Comparison of ENCODE assay signal across 1 cellular context in the genomic region with DNA sequence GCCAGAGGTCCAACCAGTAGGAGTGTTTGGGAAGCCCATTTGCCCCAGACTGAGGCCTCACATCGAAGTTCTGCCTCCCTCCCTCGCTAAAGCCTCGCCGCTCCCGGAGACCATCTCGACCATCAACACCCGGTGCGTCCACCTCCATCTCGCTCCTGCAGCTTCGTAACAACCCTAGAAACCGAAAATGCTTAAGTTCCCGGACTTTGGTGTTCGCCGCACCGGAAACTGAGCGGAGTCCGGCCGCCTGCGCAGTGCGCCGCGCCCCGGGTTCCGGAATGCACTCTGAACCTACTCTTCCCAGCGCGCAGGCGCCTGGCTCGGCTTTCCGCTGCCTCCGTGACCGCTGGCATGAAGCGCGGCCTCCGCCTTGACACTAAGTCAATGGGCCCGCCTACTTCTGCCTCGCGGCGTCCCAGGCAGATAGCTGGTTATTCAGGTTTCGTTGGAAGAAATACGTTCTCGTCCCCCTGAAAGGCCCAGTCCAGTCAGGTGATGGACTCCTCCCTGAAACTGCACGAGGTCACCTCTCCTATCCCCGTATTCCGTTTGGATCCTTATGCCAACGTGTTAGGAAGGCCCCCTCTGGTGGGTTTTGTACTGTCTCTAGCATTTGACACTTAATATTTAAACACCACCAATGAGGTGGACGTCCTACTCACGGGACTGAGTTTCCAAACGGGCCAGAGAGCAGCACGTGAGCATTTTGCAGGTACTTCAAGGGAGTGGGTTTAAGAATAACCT.
TF ChIP-seq lines count a peak whose summit lies in the region.

No MANE protein-coding gene starts in this region.

TF ChIP-seq in K562, 482 proteins besides CTCF, POLR2A, EP300 and RAD21 (continued from another document and continues in another):
- TF ChIP-seq, protein P1, sequence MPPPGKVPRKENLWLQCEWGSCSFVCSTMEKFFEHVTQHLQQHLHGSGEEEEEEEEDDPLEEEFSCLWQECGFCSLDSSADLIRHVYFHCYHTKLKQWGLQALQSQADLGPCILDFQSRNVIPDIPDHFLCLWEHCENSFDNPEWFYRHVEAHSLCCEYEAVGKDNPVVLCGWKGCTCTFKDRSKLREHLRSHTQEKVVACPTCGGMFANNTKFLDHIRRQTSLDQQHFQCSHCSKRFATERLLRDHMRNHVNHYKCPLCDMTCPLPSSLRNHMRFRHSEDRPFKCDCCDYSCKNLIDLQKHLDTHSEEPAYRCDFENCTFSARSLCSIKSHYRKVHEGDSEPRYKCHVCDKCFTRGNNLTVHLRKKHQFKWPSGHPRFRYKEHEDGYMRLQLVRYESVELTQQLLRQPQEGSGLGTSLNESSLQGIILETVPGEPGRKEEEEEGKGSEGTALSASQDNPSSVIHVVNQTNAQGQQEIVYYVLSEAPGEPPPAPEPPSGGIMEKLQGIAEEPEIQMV (tag; conservative IDR thresholded peaks at IDR 0.05; ENCODE audit: low read depth): no peak
- TF ChIP-seq, protein P2, sequence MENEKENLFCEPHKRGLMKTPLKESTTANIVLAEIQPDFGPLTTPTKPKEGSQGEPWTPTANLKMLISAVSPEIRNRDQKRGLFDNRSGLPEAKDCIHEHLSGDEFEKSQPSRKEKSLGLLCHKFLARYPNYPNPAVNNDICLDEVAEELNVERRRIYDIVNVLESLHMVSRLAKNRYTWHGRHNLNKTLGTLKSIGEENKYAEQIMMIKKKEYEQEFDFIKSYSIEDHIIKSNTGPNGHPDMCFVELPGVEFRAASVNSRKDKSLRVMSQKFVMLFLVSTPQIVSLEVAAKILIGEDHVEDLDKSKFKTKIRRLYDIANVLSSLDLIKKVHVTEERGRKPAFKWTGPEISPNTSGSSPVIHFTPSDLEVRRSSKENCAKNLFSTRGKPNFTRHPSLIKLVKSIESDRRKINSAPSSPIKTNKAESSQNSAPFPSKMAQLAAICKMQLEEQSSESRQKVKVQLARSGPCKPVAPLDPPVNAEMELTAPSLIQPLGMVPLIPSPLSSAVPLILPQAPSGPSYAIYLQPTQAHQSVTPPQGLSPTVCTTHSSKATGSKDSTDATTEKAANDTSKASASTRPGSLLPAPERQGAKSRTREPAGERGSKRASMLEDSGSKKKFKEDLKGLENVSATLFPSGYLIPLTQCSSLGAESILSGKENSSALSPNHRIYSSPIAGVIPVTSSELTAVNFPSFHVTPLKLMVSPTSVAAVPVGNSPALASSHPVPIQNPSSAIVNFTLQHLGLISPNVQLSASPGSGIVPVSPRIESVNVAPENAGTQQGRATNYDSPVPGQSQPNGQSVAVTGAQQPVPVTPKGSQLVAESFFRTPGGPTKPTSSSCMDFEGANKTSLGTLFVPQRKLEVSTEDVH (IDR thresholded peaks at IDR 0.05; ENCODE audit: low read depth, partially characterized antibody): peak; percentile 32
- TF ChIP-seq ZNF561 (CRISPR knock-in tag; conservative IDR thresholded peaks at IDR 0.05) (no peak), MYC (IDR thresholded peaks at IDR 0.05; ENCODE audit: low read depth, low read length) (peak; percentile 34; the same call in 1 of the 2 replicates), MYC (CRISPR knock-in tag; IDR thresholded peaks at IDR 0.05; ENCODE audit: borderline replicate concordance, low read depth) (no peak), PPARD (CRISPR knock-in tag; IDR thresholded peaks at IDR 0.05) (no peak), BCOR (IDR thresholded peaks at IDR 0.05) (no peak), RBM14 (IDR thresholded peaks at IDR 0.05; ENCODE audit: borderline replicate concordance, insufficient read depth, low read depth, low read length) (no peak), FOS (IDR thresholded peaks at IDR 0.05; ENCODE audit: extremely low read depth, insufficient read length) (no peak), SIX5 (IDR thresholded peaks at IDR 0.05; ENCODE audit: borderline replicate concordance in 1 of 2, insufficient read depth in 1 of 2, low read depth in 1 of 2, low read length in 2 of 2) (no peak), RHOXF2B (CRISPR knock-in tag; conservative IDR thresholded peaks at IDR 0.05) (no peak), LARP7 (IDR thresholded peaks at IDR 0.05) (no peak), PURB (CRISPR knock-in tag; IDR thresholded peaks at IDR 0.05; ENCODE audit: low read depth) (no peak), RBM17 (IDR thresholded peaks at IDR 0.05; ENCODE audit: borderline replicate concordance, low read depth, low read length) (no peak), NFYB (IDR thresholded peaks at IDR 0.05; ENCODE audit: extremely low read depth, insufficient read length) (no peak), HLTF (IDR thresholded peaks at IDR 0.05) (no peak), HDAC8 (tag; IDR thresholded peaks at IDR 0.05) (no peak), ZNF778 (CRISPR knock-in tag; IDR thresholded peaks at IDR 0.05) (no peak), NCOA1 (IDR thresholded peaks at IDR 0.05; ENCODE audit: low read depth) (peak; percentile 90), DMBX1 (CRISPR knock-in tag; IDR thresholded peaks at IDR 0.05; ENCODE audit: borderline replicate concordance) (no peak), YY1 (IDR thresholded peaks at IDR 0.05; ENCODE audit: borderline replicate concordance in 1 of 3, control insufficient read depth in 1 of 3, extremely low read depth in 1 of 3, insufficient read depth in 3 of 3, insufficient read length in 1 of 3, insufficient replicate concordance in 2 of 3, low read depth in 1 of 3, low read length in 2 of 3) (peak in 1 of 3 experiments; percentile 14), ZNF75A (CRISPR knock-in tag; IDR thresholded peaks at IDR 0.05) (no peak), ZNF586 (CRISPR knock-in tag; conservative IDR thresholded peaks at IDR 0.05) (no peak), KLF13 (tag; IDR thresholded peaks at IDR 0.05; ENCODE audit: borderline replicate concordance, low read depth) (no peak), GTF2F1 (IDR thresholded peaks at IDR 0.05; ENCODE audit: low read depth, low read length) (no peak), ZNF134 (CRISPR knock-in tag; conservative IDR thresholded peaks at IDR 0.05) (no peak), TAF9B (IDR thresholded peaks at IDR 0.05; ENCODE audit: partially characterized antibody) (peak; percentile 61), PRMT5 (CRISPR knock-in tag; IDR thresholded peaks at IDR 0.05) (no peak), HEY1 (CRISPR knock-in tag; IDR thresholded peaks at IDR 0.05; ENCODE audit: borderline replicate concordance) (no peak), HOXB6 (CRISPR knock-in tag; IDR thresholded peaks at IDR 0.05; ENCODE audit: borderline replicate concordance) (no peak), ZNF589 (CRISPR knock-in tag; IDR thresholded peaks at IDR 0.05; ENCODE audit: low read depth) (no peak), ZNF445 (CRISPR knock-in tag; IDR thresholded peaks at IDR 0.05; ENCODE audit: low read depth) (no peak), ZNF644 (tag; IDR thresholded peaks at IDR 0.05; ENCODE audit: low read depth) (no peak), ELF2 (CRISPR knock-in tag; IDR thresholded peaks at IDR 0.05) (no peak)
- TF ChIP-seq, protein P3, sequence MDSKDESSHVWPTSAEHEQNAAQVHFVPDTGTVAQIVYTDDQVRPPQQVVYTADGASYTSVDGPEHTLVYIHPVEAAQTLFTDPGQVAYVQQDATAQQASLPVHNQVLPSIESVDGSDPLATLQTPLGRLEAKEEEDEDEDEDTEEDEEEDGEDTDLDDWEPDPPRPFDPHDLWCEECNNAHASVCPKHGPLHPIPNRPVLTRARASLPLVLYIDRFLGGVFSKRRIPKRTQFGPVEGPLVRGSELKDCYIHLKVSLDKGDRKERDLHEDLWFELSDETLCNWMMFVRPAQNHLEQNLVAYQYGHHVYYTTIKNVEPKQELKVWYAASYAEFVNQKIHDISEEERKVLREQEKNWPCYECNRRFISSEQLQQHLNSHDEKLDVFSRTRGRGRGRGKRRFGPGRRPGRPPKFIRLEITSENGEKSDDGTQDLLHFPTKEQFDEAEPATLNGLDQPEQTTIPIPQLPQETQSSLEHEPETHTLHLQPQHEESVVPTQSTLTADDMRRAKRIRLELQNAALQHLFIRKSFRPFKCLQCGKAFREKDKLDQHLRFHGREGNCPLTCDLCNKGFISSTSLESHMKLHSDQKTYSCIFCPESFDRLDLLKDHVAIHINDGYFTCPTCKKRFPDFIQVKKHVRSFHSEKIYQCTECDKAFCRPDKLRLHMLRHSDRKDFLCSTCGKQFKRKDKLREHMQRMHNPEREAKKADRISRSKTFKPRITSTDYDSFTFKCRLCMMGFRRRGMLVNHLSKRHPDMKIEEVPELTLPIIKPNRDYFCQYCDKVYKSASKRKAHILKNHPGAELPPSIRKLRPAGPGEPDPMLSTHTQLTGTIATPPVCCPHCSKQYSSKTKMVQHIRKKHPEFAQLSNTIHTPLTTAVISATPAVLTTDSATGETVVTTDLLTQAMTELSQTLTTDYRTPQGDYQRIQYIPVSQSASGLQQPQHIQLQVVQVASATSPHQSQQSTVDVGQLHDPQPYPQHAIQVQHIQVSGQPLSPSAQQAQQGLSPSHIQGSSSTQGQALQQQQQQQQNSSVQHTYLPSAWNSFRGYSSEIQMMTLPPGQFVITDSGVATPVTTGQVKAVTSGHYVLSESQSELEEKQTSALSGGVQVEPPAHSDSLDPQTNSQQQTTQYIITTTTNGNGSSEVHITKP (IDR thresholded peaks at IDR 0.05; ENCODE audit: partially characterized antibody): no peak
- TF ChIP-seq, protein P4, sequence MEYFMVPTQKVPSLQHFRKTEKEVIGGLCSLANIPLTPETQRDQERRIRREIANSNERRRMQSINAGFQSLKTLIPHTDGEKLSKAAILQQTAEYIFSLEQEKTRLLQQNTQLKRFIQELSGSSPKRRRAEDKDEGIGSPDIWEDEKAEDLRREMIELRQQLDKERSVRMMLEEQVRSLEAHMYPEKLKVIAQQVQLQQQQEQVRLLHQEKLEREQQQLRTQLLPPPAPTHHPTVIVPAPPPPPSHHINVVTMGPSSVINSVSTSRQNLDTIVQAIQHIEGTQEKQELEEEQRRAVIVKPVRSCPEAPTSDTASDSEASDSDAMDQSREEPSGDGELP (CRISPR knock-in tag; IDR thresholded peaks at IDR 0.05; ENCODE audit: borderline replicate concordance): peak; percentile 44; the same call in 1 of the 2 replicates
- TF ChIP-seq, protein P5, sequence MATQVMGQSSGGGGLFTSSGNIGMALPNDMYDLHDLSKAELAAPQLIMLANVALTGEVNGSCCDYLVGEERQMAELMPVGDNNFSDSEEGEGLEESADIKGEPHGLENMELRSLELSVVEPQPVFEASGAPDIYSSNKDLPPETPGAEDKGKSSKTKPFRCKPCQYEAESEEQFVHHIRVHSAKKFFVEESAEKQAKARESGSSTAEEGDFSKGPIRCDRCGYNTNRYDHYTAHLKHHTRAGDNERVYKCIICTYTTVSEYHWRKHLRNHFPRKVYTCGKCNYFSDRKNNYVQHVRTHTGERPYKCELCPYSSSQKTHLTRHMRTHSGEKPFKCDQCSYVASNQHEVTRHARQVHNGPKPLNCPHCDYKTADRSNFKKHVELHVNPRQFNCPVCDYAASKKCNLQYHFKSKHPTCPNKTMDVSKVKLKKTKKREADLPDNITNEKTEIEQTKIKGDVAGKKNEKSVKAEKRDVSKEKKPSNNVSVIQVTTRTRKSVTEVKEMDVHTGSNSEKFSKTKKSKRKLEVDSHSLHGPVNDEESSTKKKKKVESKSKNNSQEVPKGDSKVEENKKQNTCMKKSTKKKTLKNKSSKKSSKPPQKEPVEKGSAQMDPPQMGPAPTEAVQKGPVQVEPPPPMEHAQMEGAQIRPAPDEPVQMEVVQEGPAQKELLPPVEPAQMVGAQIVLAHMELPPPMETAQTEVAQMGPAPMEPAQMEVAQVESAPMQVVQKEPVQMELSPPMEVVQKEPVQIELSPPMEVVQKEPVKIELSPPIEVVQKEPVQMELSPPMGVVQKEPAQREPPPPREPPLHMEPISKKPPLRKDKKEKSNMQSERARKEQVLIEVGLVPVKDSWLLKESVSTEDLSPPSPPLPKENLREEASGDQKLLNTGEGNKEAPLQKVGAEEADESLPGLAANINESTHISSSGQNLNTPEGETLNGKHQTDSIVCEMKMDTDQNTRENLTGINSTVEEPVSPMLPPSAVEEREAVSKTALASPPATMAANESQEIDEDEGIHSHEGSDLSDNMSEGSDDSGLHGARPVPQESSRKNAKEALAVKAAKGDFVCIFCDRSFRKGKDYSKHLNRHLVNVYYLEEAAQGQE (CRISPR knock-in tag; IDR thresholded peaks at IDR 0.05; ENCODE audit: low read depth): no peak
- TF ChIP-seq, protein P6, sequence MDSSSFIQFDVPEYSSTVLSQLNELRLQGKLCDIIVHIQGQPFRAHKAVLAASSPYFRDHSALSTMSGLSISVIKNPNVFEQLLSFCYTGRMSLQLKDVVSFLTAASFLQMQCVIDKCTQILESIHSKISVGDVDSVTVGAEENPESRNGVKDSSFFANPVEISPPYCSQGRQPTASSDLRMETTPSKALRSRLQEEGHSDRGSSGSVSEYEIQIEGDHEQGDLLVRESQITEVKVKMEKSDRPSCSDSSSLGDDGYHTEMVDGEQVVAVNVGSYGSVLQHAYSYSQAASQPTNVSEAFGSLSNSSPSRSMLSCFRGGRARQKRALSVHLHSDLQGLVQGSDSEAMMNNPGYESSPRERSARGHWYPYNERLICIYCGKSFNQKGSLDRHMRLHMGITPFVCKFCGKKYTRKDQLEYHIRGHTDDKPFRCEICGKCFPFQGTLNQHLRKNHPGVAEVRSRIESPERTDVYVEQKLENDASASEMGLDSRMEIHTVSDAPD (CRISPR knock-in tag; IDR thresholded peaks at IDR 0.05): no peak
- TF ChIP-seq, protein P7, sequence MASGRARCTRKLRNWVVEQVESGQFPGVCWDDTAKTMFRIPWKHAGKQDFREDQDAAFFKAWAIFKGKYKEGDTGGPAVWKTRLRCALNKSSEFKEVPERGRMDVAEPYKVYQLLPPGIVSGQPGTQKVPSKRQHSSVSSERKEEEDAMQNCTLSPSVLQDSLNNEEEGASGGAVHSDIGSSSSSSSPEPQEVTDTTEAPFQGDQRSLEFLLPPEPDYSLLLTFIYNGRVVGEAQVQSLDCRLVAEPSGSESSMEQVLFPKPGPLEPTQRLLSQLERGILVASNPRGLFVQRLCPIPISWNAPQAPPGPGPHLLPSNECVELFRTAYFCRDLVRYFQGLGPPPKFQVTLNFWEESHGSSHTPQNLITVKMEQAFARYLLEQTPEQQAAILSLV (tag; IDR thresholded peaks at IDR 0.05): no peak
- TF ChIP-seq, protein P8, sequence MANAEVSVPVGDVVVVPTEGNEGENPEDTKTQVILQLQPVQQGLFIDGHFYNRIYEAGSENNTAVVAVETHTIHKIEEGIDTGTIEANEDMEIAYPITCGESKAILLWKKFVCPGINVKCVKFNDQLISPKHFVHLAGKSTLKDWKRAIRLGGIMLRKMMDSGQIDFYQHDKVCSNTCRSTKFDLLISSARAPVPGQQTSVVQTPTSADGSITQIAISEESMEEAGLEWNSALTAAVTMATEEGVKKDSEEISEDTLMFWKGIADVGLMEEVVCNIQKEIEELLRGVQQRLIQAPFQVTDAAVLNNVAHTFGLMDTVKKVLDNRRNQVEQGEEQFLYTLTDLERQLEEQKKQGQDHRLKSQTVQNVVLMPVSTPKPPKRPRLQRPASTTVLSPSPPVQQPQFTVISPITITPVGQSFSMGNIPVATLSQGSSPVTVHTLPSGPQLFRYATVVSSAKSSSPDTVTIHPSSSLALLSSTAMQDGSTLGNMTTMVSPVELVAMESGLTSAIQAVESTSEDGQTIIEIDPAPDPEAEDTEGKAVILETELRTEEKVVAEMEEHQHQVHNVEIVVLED (CRISPR knock-in tag; IDR thresholded peaks at IDR 0.05): peak; percentile 44; the same call in 1 of the 2 replicates
- TF ChIP-seq, protein P9, sequence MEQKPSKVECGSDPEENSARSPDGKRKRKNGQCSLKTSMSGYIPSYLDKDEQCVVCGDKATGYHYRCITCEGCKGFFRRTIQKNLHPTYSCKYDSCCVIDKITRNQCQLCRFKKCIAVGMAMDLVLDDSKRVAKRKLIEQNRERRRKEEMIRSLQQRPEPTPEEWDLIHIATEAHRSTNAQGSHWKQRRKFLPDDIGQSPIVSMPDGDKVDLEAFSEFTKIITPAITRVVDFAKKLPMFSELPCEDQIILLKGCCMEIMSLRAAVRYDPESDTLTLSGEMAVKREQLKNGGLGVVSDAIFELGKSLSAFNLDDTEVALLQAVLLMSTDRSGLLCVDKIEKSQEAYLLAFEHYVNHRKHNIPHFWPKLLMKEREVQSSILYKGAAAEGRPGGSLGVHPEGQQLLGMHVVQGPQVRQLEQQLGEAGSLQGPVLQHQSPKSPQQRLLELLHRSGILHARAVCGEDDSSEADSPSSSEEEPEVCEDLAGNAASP (IDR thresholded peaks at IDR 0.05): no peak
